34 cellular contexts compared by ENCODE assay signal in the genomic region with DNA sequence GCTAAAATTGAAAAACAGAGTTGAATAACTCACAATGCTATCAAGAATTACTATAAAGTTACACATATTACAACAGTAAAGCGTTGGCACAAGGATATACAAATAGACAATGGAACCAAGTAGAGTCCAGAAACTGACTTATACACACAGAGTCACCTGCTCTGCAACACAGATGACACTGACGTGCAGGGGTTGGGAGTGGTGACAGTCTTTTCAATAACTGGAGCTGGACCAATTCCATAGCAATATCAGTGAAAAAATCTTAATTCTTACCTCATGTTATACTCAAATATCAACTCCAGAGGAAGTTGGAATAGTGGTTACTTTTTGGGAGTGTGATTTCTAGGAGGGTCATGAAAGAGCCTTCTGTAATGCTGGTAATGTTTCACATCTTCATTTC.
"Had no signal": no experiment of that assay in that cellular context is flagged by ENCODE, and none has a peak within 500 bp of the region (broad histone marks: within the 10 kb centered on the region; RNA-seq: fewer than 3 reads in every experiment).

No MANE protein-coding gene starts in this region.

- DNase-seq: Karpas-422, Kasumi-1, MG63, MM.1S, MV-4-11, NCI-H1048, NCI-H1092, NCI-H1092 treated with DMSO at 0.1 percent for 48 hours, NCI-H1105, NCI-H1105 treated with DMSO at 0.1 percent for 48 hours, NCI-H1417, NCI-H1417 treated with DMSO at 0.1 percent for 48 hours, NCI-H1436, NCI-H1436 treated with DMSO at 0.1 percent for 48 hours, NCI-H146, NCI-H1694, NCI-H1694 treated with DMSO at 0.1 percent for 48 hours, NCI-H187, NCI-H187 treated with DMSO at 0.1 percent for 48 hours, NCI-H1930, NCI-H2029, NCI-H2029 treated with DMSO at 0.1 percent for 48 hours, NCI-H2081, NCI-H2081 treated with DMSO at 0.1 percent for 48 hours, NCI-H2107, NCI-H2171, NCI-H2171 treated with DMSO at 0.1 percent for 48 hours, NCI-H2227 treated with DMSO at 0.1 percent for 48 hours, NCI-H226, NCI-H345, NCI-H446, NCI-H446 treated with DMSO at 0.1 percent for 48 hours, NCI-H510A had no signal

- H3K36me3 ChIP-seq: MG63 had no signal

- H3K27ac ChIP-seq: KMS-11 had no signal

- H3K4me3 ChIP-seq: MG63 had no signal

- H3K27me3 ChIP-seq: MG63 had no signal

- H3K4me2 ChIP-seq: KMS-11 had no signal

- H3K9ac ChIP-seq: KMS-11 had no signal
